28 cellular contexts compared by ENCODE assay signal in the genomic region with DNA sequence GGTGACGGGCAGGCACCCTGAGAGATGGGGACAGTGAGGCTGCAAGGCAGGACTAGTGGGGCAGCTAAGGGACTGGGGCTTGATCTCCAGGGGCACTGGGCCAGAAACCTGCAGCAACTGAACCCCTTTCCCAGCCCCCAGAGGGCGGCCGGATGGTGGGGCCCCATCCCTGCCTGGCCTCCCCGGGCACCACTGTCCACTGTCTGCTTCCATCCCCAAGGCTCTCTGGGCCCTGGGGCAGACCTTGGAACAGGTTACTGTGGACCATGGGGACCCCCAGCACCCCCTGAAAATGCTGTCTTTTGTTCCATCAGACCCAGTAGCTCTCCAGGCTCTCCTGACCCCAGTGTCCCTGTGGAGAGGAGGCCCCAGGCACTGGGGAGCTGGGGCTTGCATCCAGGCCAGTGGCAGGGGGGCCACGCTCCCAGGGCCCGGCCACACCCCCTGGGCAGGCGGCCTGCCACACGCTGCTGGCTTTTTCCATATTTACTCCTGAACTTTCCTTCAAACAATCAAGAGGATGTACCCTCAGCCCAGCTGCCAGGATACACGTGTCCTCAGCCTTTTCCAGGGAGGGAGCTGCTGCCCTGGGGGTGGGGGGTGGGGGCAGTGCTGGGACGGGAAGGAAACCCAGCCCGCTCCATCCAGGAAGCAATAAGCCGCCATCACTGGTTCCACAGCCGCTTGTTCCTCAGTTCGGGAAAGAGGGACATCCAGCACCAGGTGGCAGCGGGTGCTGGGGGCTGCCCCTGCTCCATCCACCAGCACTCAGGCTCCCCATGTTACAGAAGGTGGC.
DNase-seq lines count a peak whose midpoint lies in the region; ATAC-seq and TF ChIP-seq lines count a peak whose summit lies in the region.
"Had no signal": no experiment of that assay in that cellular context is flagged by ENCODE, and none has a peak within 500 bp of the region (broad histone marks: within the 10 kb centered on the region; RNA-seq: fewer than 3 reads in every experiment).

No MANE protein-coding gene starts in this region.

- DNase-seq in left cardiac atrium, result peak; percentile 67
- DNase-seq in Right ventricle myocardium superior, result no peak
- DNase-seq in chondrocyte (ENCODE audit: low spot score), result peak; percentile 60
- DNase-seq in left lobe of liver (ENCODE audit: low spot score), result no peak
- no peak for DNase-seq in upper lobe of right lung
- DNase-seq in T-helper 1 cell, result no peak
- DNase-seq: ACHN; activated CD8-positive, alpha-beta memory T cell treated with anti-CD3 and anti-CD28 coated beads, Interleukin-2, amount 10 ng/mL, durations not matched to agents 7 days and 5 days; activated gamma-delta T cell; activated T-cell treated with anti-CD3 and anti-CD28 coated beads, Interleukin-2, amount 50 U/mL, for 4 hours; CD8-positive, alpha-beta memory T cell; central memory CD4-positive, alpha-beta T cell; dorsolateral prefrontal cortex; hippocampal formation; MG63; naive B cell; NCI-H1105 treated with DMSO at 0.1 percent for 48 hours; NCI-H1930; NCI-H526; stimulated activated CD4-positive, alpha-beta T cell treated with anti-CD3 and anti-CD28 coated beads, Interleukin-4, amount 100 ng/mL, for 1 hour; transverse colon had no signal

- peaks cover 3% of the 10 kb centered on the region for H3K36me3 Mint-ChIP-seq in chondrocyte (ENCODE audit: low read depth)
- H3K36me3 Mint-ChIP-seq: activated CD8-positive, alpha-beta memory T cell treated with anti-CD3 and anti-CD28 coated beads, Interleukin-2, amount 10 ng/mL, durations not matched to agents 7 days and 5 days; naive B cell had no signal

- peaks cover 17% of the 10 kb centered on the region for H3K27me3 Mint-ChIP-seq in chondrocyte (ENCODE audit: low read depth)

- no peaks in the 10 kb centered on the region for H3K36me3 ChIP-seq in upper lobe of right lung
- H3K36me3 ChIP-seq: MG63, transverse colon had no signal

- no peak overlapping the region for H3K27ac Mint-ChIP-seq in chondrocyte (ENCODE audit: unreplicated experiment)
- H3K27ac Mint-ChIP-seq: activated CD8-positive, alpha-beta memory T cell treated with anti-CD3 and anti-CD28 coated beads, Interleukin-2, amount 10 ng/mL, durations not matched to agents 7 days and 5 days; B cell; mesothelial cell of epicardium had no signal

- peaks cover 7% of the 10 kb centered on the region for H3K27me3 ChIP-seq in upper lobe of right lung
- H3K27me3 ChIP-seq: MG63 had no signal

- peaks cover 4% of the 10 kb centered on the region for H3K4me1 ChIP-seq in upper lobe of right lung
- H3K4me1 ChIP-seq: transverse colon had no signal

- H3K4me1 Mint-ChIP-seq in chondrocyte (ENCODE audit: low read depth), result peaks cover 7% of the 10 kb centered on the region

- TF ChIP-seq CTCF in chondrocyte (IDR thresholded peaks at IDR 0.05) (no peak), upper lobe of right lung (IDR thresholded peaks at IDR 0.05) (no peak)

- ATAC-seq in left cardiac atrium, result peak; percentile 62 to 76
- ATAC-seq in Right ventricle myocardium superior (ENCODE audit: poor library complexity), result no peak
- peak; percentile 39 for ATAC-seq in left lobe of liver
- ATAC-seq in upper lobe of right lung, result peak; percentile 54
- ATAC-seq in GM18502 (IDR thresholded peaks at IDR 0.05; ENCODE audit: poor library complexity, unreplicated experiment), result no peak
- ATAC-seq in GM21529 (IDR thresholded peaks at IDR 0.05; ENCODE audit: unreplicated experiment), result no peak
- ATAC-seq: activated CD8-positive, alpha-beta memory T cell treated with anti-CD3 and anti-CD28 coated beads, Interleukin-2, amount 10 ng/mL, durations not matched to agents 7 days and 5 days; activated T-cell treated with anti-CD3 and anti-CD28 coated beads, Interleukin-2, amount 50 U/mL, for 4 hours; GM12878 had no signal

- H3K4me3 ChIP-seq in upper lobe of right lung, result no peak overlapping the region
- H3K4me3 ChIP-seq: dorsolateral prefrontal cortex, GM12878, MG63, transverse colon had no signal

- no peaks in the 10 kb centered on the region for H3K9me3 ChIP-seq in upper lobe of right lung
- H3K9me3 ChIP-seq: MG63, transverse colon had no signal

- no peak overlapping the region for H3K4me3 Mint-ChIP-seq in chondrocyte (ENCODE audit: unreplicated experiment)
- H3K4me3 Mint-ChIP-seq: activated CD8-positive, alpha-beta memory T cell treated with anti-CD3 and anti-CD28 coated beads, Interleukin-2, amount 10 ng/mL, durations not matched to agents 7 days and 5 days; activated T-cell treated with anti-CD3 and anti-CD28 coated beads, Interleukin-2, amount 50 U/mL, for 4 hours; B cell; CD8-positive, alpha-beta memory T cell; mesothelial cell of epicardium; naive B cell had no signal

- peaks cover 4% of the 10 kb centered on the region for H3K9me3 Mint-ChIP-seq in chondrocyte (ENCODE audit: low read depth)
- H3K9me3 Mint-ChIP-seq: activated T-cell treated with anti-CD3 and anti-CD28 coated beads, Interleukin-2, amount 50 U/mL, for 4 hours; CD8-positive, alpha-beta memory T cell; naive B cell had no signal

- H3K27ac ChIP-seq in upper lobe of right lung, result no peak overlapping the region
- H3K27ac ChIP-seq: dorsolateral prefrontal cortex, HL-60, KMS-11, transverse colon had no signal

- intact Hi-C loops in left cardiac atrium (cut with DNase I) (no loop called here), Right ventricle myocardium superior (cut with DNase I) (no loop called here), upper lobe of right lung (cut with DNase I) (no loop called here)

Comparison
In these comparisons a context has a peak if more than half of its experiments do, and no peak if none do; other contexts are left out.
1. ATAC-seq: peak in left cardiac atrium (2 of 2), left lobe of liver (single experiment) and upper lobe of right lung (single experiment); none in Right ventricle myocardium superior (single experiment), GM18502 (single experiment) and GM21529 (single experiment).
2. DNase-seq: peak in left cardiac atrium (single experiment) and chondrocyte (single experiment); none in Right ventricle myocardium superior (single experiment), left lobe of liver (single experiment), upper lobe of right lung (single experiment) and T-helper 1 cell (0 of 5).